Comparison of ENCODE assay signal across 26 cellular contexts in genomic region chr21:37319551-37319950, GRCh38.
"Had no signal": no experiment of that assay in that cellular context is flagged by ENCODE, and none has a peak within 500 bp of the region (broad histone marks: within the 10 kb centered on the region; RNA-seq: fewer than 3 reads in every experiment).

No MANE protein-coding gene starts in this region.

- H3K4me3 Mint-ChIP-seq: activated B cell treated with CpG ODN at 0.5 μM for 24 hours; activated CD8-positive, alpha-beta T cell treated with anti-CD3 and anti-CD28 coated beads for 36 hours; activated naive CD4-positive, alpha-beta T cell treated with anti-CD3 and anti-CD28 coated beads for 36 hours; activated naive CD8-positive, alpha-beta T cell treated with anti-CD3 and anti-CD28 coated beads, Interleukin-2, amount 10 ng/mL, durations not matched to agents 7 days and 5 days; activated T-cell treated with anti-CD3 and anti-CD28 coated beads, Interleukin-2, amount 50 U/mL, for 4 hours; activated T-helper 17 cell treated with anti-CD3 and anti-CD28 coated beads, Interleukin-2, amount 50 U/mL, for 72 hours; central memory CD8-positive, alpha-beta T cell; dendritic cell treated with granulocyte-macrophage colony-stimulating factor and Interleukin-4, amounts not matched to agents 40 ng/mL and 50 ng/mL, for 4 days; T-helper 17 cell; T-helper 2 cell treated with Interferon-gamma antibody and Interleukin-4, amounts not matched to agents 5 μg/mL and 100 μg/mL, for 36 hours had no signal

- H3K4me1 Mint-ChIP-seq: activated B cell treated with CpG ODN at 0.5 μM for 24 hours; activated naive CD8-positive, alpha-beta T cell treated with anti-CD3 and anti-CD28 coated beads, Interleukin-2, amount 10 ng/mL, durations not matched to agents 7 days and 5 days; activated T-helper 17 cell treated with anti-CD3 and anti-CD28 coated beads, Interleukin-2, amount 50 U/mL, for 72 hours; central memory CD8-positive, alpha-beta T cell; T-helper 17 cell had no signal

- H3K9me3 Mint-ChIP-seq: activated T-helper 17 cell treated with anti-CD3 and anti-CD28 coated beads, Interleukin-2, amount 50 U/mL, for 72 hours; central memory CD8-positive, alpha-beta T cell had no signal

- DNase-seq: activated B cell treated with CpG ODN at 0.5 μM for 24 hours; activated CD4-positive, alpha-beta T cell treated with anti-CD3 and anti-CD28 coated beads for 48 hours; activated CD4-positive, alpha-beta T cell treated with anti-CD3 and anti-CD28 coated beads, Interleukin-2, amount 50 U/mL, for 1 hour; activated CD4-positive, alpha-beta T cell treated with anti-CD3 and anti-CD28 coated beads, Interleukin-2, amount 50 U/mL, for 48 hours; activated CD8-positive, alpha-beta memory T cell treated with anti-CD3 and anti-CD28 coated beads for 24 hours; activated CD8-positive, alpha-beta T cell treated with anti-CD3 and anti-CD28 coated beads for 36 hours; activated effector memory CD4-positive, alpha-beta T cell treated with Interleukin-2 at 50 U/mL for 16 hours; activated gamma-delta T cell treated with Interleukin-2 at 50 U/mL for 16 hours; activated naive CD4-positive, alpha-beta T cell treated with anti-CD3 and anti-CD28 coated beads for 36 hours; activated naive CD8-positive, alpha-beta T cell treated with anti-CD3 and anti-CD28 coated beads, Interleukin-2, amount 10 ng/mL, durations not matched to agents 7 days and 5 days; activated T-cell treated with anti-CD3 and anti-CD28 coated beads, Interleukin-2, amount 50 U/mL, for 4 hours; anterior cingulate cortex; brain microvascular endothelial cell; effector CD8-positive, alpha-beta T cell; foreskin fibroblast; gastrocnemius medialis; head of caudate nucleus; T-helper 1 cell; T-helper 17 cell; T1000; WERI-Rb-1 had no signal

- H3K36me3 Mint-ChIP-seq: activated naive CD8-positive, alpha-beta T cell treated with anti-CD3 and anti-CD28 coated beads, Interleukin-2, amount 10 ng/mL, durations not matched to agents 7 days and 5 days had no signal

- H3K27me3 Mint-ChIP-seq: activated T-helper 17 cell treated with anti-CD3 and anti-CD28 coated beads, Interleukin-2, amount 50 U/mL, for 72 hours; central memory CD8-positive, alpha-beta T cell; dendritic cell treated with granulocyte-macrophage colony-stimulating factor and Interleukin-4, amounts not matched to agents 40 ng/mL and 50 ng/mL, for 4 days; T-helper 17 cell had no signal

- H3K27ac Mint-ChIP-seq: activated B cell treated with CpG ODN at 0.5 μM for 24 hours; activated CD8-positive, alpha-beta T cell treated with anti-CD3 and anti-CD28 coated beads for 36 hours; activated naive CD4-positive, alpha-beta T cell treated with anti-CD3 and anti-CD28 coated beads for 36 hours; activated naive CD4-positive, alpha-beta T cell treated with anti-CD3 and anti-CD28 coated beads, Interleukin-2, amount 50 U/mL, for 72 hours; activated naive CD8-positive, alpha-beta T cell treated with anti-CD3 and anti-CD28 coated beads, Interleukin-2, amount 10 ng/mL, durations not matched to agents 7 days and 5 days; activated T-helper 17 cell treated with anti-CD3 and anti-CD28 coated beads, Interleukin-2, amount 50 U/mL, for 72 hours; dendritic cell treated with granulocyte-macrophage colony-stimulating factor and Interleukin-4, amounts not matched to agents 40 ng/mL and 50 ng/mL, for 4 days; T-helper 17 cell; T-helper 2 cell treated with Interferon-gamma antibody and Interleukin-4, amounts not matched to agents 5 μg/mL and 100 μg/mL, for 36 hours had no signal
